13 cellular contexts compared by ENCODE assay signal in the genomic region with DNA sequence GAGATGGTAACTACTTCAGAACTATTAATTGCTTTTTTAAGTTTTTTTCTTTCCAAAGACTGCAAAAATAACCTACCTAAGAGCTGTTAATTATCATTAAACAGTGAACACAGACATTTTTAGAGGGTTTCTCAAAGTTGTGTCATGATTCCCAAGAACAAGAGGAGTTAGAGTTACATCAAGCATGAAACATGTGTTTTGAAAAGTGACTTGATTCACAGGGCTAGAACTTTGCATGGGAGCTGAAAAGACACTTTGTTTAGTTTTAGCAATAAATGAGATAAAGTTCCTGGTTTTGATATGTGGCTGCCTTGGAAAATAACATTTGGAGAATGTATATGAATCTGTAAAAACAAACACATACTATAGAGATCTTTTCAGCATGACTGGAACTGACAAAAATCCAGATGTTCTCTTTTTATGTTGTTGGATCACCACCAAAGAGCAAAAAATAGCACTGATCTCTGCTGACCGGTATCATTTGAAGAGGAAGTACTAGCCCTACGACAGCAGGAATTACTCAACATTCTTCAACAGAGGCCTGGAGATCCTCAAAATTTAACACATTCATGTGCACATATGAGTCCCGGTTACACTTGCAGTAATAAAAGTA.
A peak's percentile ranks its signal among the peaks of the same experiment; 100 is the strongest.
DNase-seq lines count a peak whose midpoint lies in the region; ATAC-seq, FAIRE-seq and TF ChIP-seq lines count a peak whose summit lies in the region.
"Had no signal": no experiment of that assay in that cellular context is flagged by ENCODE, and none has a peak within 500 bp of the region (broad histone marks: within the 10 kb centered on the region; RNA-seq: fewer than 3 reads in every experiment).

No MANE protein-coding gene starts in this region.

- H3K27me3 ChIP-seq in fibroblast of lung (ENCODE audit: control insufficient read depth, insufficient read depth, low read length) = no peaks in the 10 kb centered on the region

- DNase-seq in Ammon's horn (ENCODE audit: low spot score) (peak; percentile 40), RPMI7951 (ENCODE audit: low read depth) (peak; percentile 69), fibroblast of lung (ENCODE audit: low read depth in 2 of 2) (peak; percentile 84 to 98), nephron progenitor cell (no peak), H54 (ENCODE audit: insufficient read length, low spot score) (no peak), GM19240 (ENCODE audit: insufficient read length, low spot score) (no peak)
- no peak for DNase-seq in stimulated activated naive CD8-positive, alpha-beta T cell treated with anti-CD3 and anti-CD28 coated beads, Interleukin-15, amount 100 ng/mL, for 72 hours
- DNase-seq: activated CD4-positive, alpha-beta memory T cell treated with anti-CD3 and anti-CD28 coated beads, Interleukin-2, amount 10 ng/mL, durations not matched to agents 7 days and 5 days; DMS153; effector memory CD8-positive, alpha-beta T cell; NK-92 treated with Interleukin-12 subunit alpha and Interleukin-12 subunit beta, amount 100 ng/mL, for 24 hours had no signal

- H3K79me2 ChIP-seq in fibroblast of lung (ENCODE audit: control insufficient read depth, insufficient read depth, low read length) = no peaks in the 10 kb centered on the region

- TF ChIP-seq CTCF in fibroblast of lung (conservative IDR thresholded peaks at IDR 0.05 in 1 of 2, IDR thresholded peaks at IDR 0.05 in 1 of 2; ENCODE audit: low read depth in 1 of 2, low read length in 2 of 2) (no peak), nephron progenitor cell (IDR thresholded peaks at IDR 0.05) (no peak)

- H3K27ac Mint-ChIP-seq in nephron progenitor cell = peak overlapping the region; percentile 37
- no peak overlapping the region for H3K27ac Mint-ChIP-seq in stimulated activated naive CD8-positive, alpha-beta T cell treated with anti-CD3 and anti-CD28 coated beads, Interleukin-15, amount 100 ng/mL, for 72 hours
- H3K27ac Mint-ChIP-seq: activated CD4-positive, alpha-beta memory T cell treated with anti-CD3 and anti-CD28 coated beads, Interleukin-2, amount 10 ng/mL, durations not matched to agents 7 days and 5 days; effector memory CD8-positive, alpha-beta T cell had no signal

- H3K36me3 ChIP-seq in fibroblast of lung (ENCODE audit: control insufficient read depth, insufficient read depth, low read length) = no peaks in the 10 kb centered on the region
- H3K36me3 ChIP-seq: prostate gland had no signal

- no peak overlapping the region for H2AFZ ChIP-seq in fibroblast of lung (ENCODE audit: low read length)

- H3K27me3 Mint-ChIP-seq in nephron progenitor cell (ENCODE audit: low read depth, poor library complexity) = no peaks in the 10 kb centered on the region
- no peaks in the 10 kb centered on the region for H3K27me3 Mint-ChIP-seq in stimulated activated naive CD8-positive, alpha-beta T cell treated with anti-CD3 and anti-CD28 coated beads, Interleukin-15, amount 100 ng/mL, for 72 hours
- H3K27me3 Mint-ChIP-seq: activated CD4-positive, alpha-beta memory T cell treated with anti-CD3 and anti-CD28 coated beads, Interleukin-2, amount 10 ng/mL, durations not matched to agents 7 days and 5 days; effector memory CD8-positive, alpha-beta T cell had no signal

- no peaks in the 10 kb centered on the region for H4K20me1 ChIP-seq in fibroblast of lung (ENCODE audit: control insufficient read depth, extremely low read depth, insufficient read depth, low read length)

- no peak for ATAC-seq in stimulated activated naive CD8-positive, alpha-beta T cell treated with anti-CD3 and anti-CD28 coated beads, Interleukin-15, amount 100 ng/mL, for 72 hours
- ATAC-seq in HG02973 (IDR thresholded peaks at IDR 0.05; ENCODE audit: unreplicated experiment) = no peak
- ATAC-seq: effector memory CD8-positive, alpha-beta T cell had no signal

- peak overlapping the region; percentile 40 for H3K4me2 ChIP-seq in fibroblast of lung (ENCODE audit: extremely low read depth, insufficient read depth, low read length)

- H3K4me1 ChIP-seq in fibroblast of lung (ENCODE audit: control insufficient read depth, extremely low read depth, insufficient read depth, low read length) = peaks cover 6% of the 10 kb centered on the region
- H3K4me1 ChIP-seq: prostate gland had no signal

- H3K4me1 Mint-ChIP-seq in nephron progenitor cell = peaks cover 14% of the 10 kb centered on the region
- H3K4me1 Mint-ChIP-seq in stimulated activated naive CD8-positive, alpha-beta T cell treated with anti-CD3 and anti-CD28 coated beads, Interleukin-15, amount 100 ng/mL, for 72 hours = no peaks in the 10 kb centered on the region
- H3K4me1 Mint-ChIP-seq: activated CD4-positive, alpha-beta memory T cell treated with anti-CD3 and anti-CD28 coated beads, Interleukin-2, amount 10 ng/mL, durations not matched to agents 7 days and 5 days had no signal

- no peak for TF ChIP-seq POLR2A in H54 (IDR thresholded peaks at IDR 0.05; ENCODE audit: low read depth, low read length)

- no peaks in the 10 kb centered on the region for H3K36me3 Mint-ChIP-seq in nephron progenitor cell (ENCODE audit: low read depth)

- H3K27ac ChIP-seq in fibroblast of lung (ENCODE audit: insufficient read depth, low read length) = peak overlapping the region; percentile 62
- H3K27ac ChIP-seq: prostate gland had no signal

- no peaks in the 10 kb centered on the region for H3K9me3 ChIP-seq in fibroblast of lung (ENCODE audit: control insufficient read depth, insufficient read depth, low read depth, low read length)
- H3K9me3 ChIP-seq: prostate gland had no signal

- no peak overlapping the region for H3K9ac ChIP-seq in fibroblast of lung (ENCODE audit: insufficient read depth, low read length)

- no peak overlapping the region for H3K4me3 Mint-ChIP-seq in nephron progenitor cell
- H3K4me3 Mint-ChIP-seq in stimulated activated naive CD8-positive, alpha-beta T cell treated with anti-CD3 and anti-CD28 coated beads, Interleukin-15, amount 100 ng/mL, for 72 hours = no peak overlapping the region
- H3K4me3 Mint-ChIP-seq: activated CD4-positive, alpha-beta memory T cell treated with anti-CD3 and anti-CD28 coated beads, Interleukin-2, amount 10 ng/mL, durations not matched to agents 7 days and 5 days; effector memory CD8-positive, alpha-beta T cell had no signal

- peaks cover 6% of the 10 kb centered on the region for H3K9me3 Mint-ChIP-seq in nephron progenitor cell
- peaks cover 0 to 2% of the 10 kb centered on the region in 2 donors for H3K9me3 Mint-ChIP-seq in stimulated activated naive CD8-positive, alpha-beta T cell treated with anti-CD3 and anti-CD28 coated beads, Interleukin-15, amount 100 ng/mL, for 72 hours
- H3K9me3 Mint-ChIP-seq: activated CD4-positive, alpha-beta memory T cell treated with anti-CD3 and anti-CD28 coated beads, Interleukin-2, amount 10 ng/mL, durations not matched to agents 7 days and 5 days had no signal

- FAIRE-seq in H54 (lab: Jason Lieb, UNC) = no peak

- H3K4me3 ChIP-seq in fibroblast of lung (replicated peaks in 1 of 4; ENCODE audit: control extremely low read depth in 1 of 4, insufficient read depth in 1 of 4, low read depth in 3 of 4, low read length in 4 of 4) = no peak overlapping the region
- H3K4me3 ChIP-seq: prostate gland had no signal

Comparison
In these comparisons a context has a peak if more than half of its experiments do, and no peak if none do; other contexts are left out.
1. DNase-seq: peak in Ammon's horn (single experiment), RPMI7951 (single experiment) and fibroblast of lung (2 of 2); none in nephron progenitor cell (single experiment), stimulated activated naive CD8-positive, alpha-beta T cell treated with anti-CD3 and anti-CD28 coated beads, Interleukin-15, amount 100 ng/mL, for 72 hours (0 of 2), H54 (single experiment) and GM19240 (single experiment).